12 cellular contexts compared by ENCODE assay signal in the genomic region with DNA sequence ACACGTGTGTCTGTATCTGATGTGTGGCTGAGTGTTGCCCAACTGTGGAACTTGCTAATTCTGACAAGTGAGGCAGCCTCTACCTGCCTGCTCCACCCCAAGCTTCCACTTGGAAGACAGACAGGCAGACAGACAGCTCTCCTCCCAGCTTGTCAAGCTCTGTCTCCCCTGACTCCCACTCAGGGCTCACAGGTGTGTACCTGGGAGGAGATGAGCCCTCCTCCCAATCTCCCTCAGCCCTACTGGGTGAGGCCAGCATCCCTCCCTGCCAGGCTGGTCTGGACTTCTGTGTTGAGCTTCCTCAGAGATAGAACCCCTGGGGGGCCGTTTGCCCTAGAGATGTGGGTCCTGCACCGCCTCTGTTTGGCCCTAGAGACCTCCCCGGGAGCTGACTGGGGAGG. TPM values are rescaled to one million over a fixed set of nuclear protein-coding genes. Genes with fewer than 3 reads are reported as not detected.
DNase-seq lines count a peak whose midpoint lies in the region; ATAC-seq and TF ChIP-seq lines count a peak whose summit lies in the region.
"Had no signal": no experiment of that assay in that cellular context is flagged by ENCODE, and none has a peak within 500 bp of the region (broad histone marks: within the 10 kb centered on the region; RNA-seq: fewer than 3 reads in every experiment).

No MANE protein-coding gene starts in this region.

- peaks cover 17% of the 10 kb centered on the region for H3K27me3 ChIP-seq in CD4-positive, alpha-beta memory T cell (ENCODE audit: insufficient read depth, low read length)

- POLR2A ChIA-PET in CD4-positive, alpha-beta memory T cell (lab: Charles Lee; ENCODE audit: partially characterized antibody): no interaction called here

- peaks cover 31 to 48% of the 10 kb centered on the region in 2 donors for H3K27me3 Mint-ChIP-seq in CD4-positive, alpha-beta memory T cell
- peaks cover 67% of the 10 kb centered on the region for H3K27me3 Mint-ChIP-seq in nephron progenitor cell (ENCODE audit: low read depth, poor library complexity)

- peak overlapping the region in 6 of 8 donors; percentile 43 to 81 (median 66) for H3K4me3 Mint-ChIP-seq in CD4-positive, alpha-beta memory T cell
- H3K4me3 Mint-ChIP-seq in nephron progenitor cell: peak overlapping the region; percentile 57

- TF ChIP-seq CTCF in nephron progenitor cell (IDR thresholded peaks at IDR 0.05): no peak

- H3K27ac Mint-ChIP-seq in CD4-positive, alpha-beta memory T cell: peak overlapping the region in 1 of 7 donors; percentile 84
- no peak overlapping the region for H3K27ac Mint-ChIP-seq in nephron progenitor cell

- TF ChIP-seq RAD21 in Ishikawa (IDR thresholded peaks at IDR 0.05; ENCODE audit: low read depth): no peak

- intact Hi-C loops in CD4-positive, alpha-beta memory T cell (cut with micrococcal nuclease): no loop called here

- no peak overlapping the region for H3K27ac ChIP-seq in CD4-positive, alpha-beta memory T cell (ENCODE audit: low read depth, low read length)
- H3K27ac ChIP-seq in cingulate gyrus (ENCODE audit: low read depth, low read length): peak overlapping the region; percentile 81
- H3K27ac ChIP-seq: gastroesophageal sphincter, neutrophil, thoracic aorta had no signal

- no peak for DNase-seq in CD4-positive, alpha-beta memory T cell
- DNase-seq in nephron progenitor cell (no peak), CD1c-positive myeloid dendritic cell (ENCODE audit: extremely low spot score) (no peak)
- DNase-seq: Right ventricle myocardium superior had no signal

- no peak overlapping the region for H3K4me3 ChIP-seq in CD4-positive, alpha-beta memory T cell (ENCODE audit: low read length in 2 of 2)
- H3K4me3 ChIP-seq: gastroesophageal sphincter, thoracic aorta had no signal

- H3K9me3 ChIP-seq in CD4-positive, alpha-beta memory T cell (ENCODE audit: control insufficient read depth in 1 of 2, low read length in 2 of 2): no peaks in the 10 kb centered on the region
- H3K9me3 ChIP-seq: gastroesophageal sphincter, neutrophil, thoracic aorta had no signal

- H3K9me3 Mint-ChIP-seq in CD4-positive, alpha-beta memory T cell: peaks cover 0 to 3% (median 0%) of the 10 kb centered on the region in 8 donors
- H3K9me3 Mint-ChIP-seq in nephron progenitor cell: peaks cover 16% of the 10 kb centered on the region

- TF ChIP-seq EP300 in Ishikawa (IDR thresholded peaks at IDR 0.05; ENCODE audit: borderline replicate concordance): no peak

- H3K36me3 ChIP-seq in CD4-positive, alpha-beta memory T cell (ENCODE audit: insufficient read depth, low read length): no peaks in the 10 kb centered on the region
- H3K36me3 ChIP-seq: gastroesophageal sphincter, neutrophil, thoracic aorta had no signal

- no peaks in the 10 kb centered on the region for H3K36me3 Mint-ChIP-seq in CD4-positive, alpha-beta memory T cell
- no peaks in the 10 kb centered on the region for H3K36me3 Mint-ChIP-seq in nephron progenitor cell (ENCODE audit: low read depth)

- H3K4me1 ChIP-seq in CD4-positive, alpha-beta memory T cell (ENCODE audit: insufficient read depth, low read length): peaks cover 35% of the 10 kb centered on the region

- peaks cover 9 to 39% (median 24%) of the 10 kb centered on the region in 4 donors for H3K4me1 Mint-ChIP-seq in CD4-positive, alpha-beta memory T cell
- H3K4me1 Mint-ChIP-seq in nephron progenitor cell: peaks cover 51% of the 10 kb centered on the region

- CTCF ChIA-PET in CD4-positive, alpha-beta memory T cell (lab: Charles Lee; ENCODE audit: partially characterized antibody): no interaction called here

- no peak for ATAC-seq in activated CD4-positive, CD25-positive, alpha-beta regulatory T cell treated with anti-CD3 and anti-CD28 coated beads, Interleukin-2, amount 50 U/mL, for 24 hours
- ATAC-seq in HG03159 (IDR thresholded peaks at IDR 0.05; ENCODE audit: unreplicated experiment): no peak
- ATAC-seq: gastroesophageal sphincter had no signal

TF ChIP-seq in Ishikawa, 13 proteins besides CTCF, POLR2A, EP300 and RAD21:
- TF ChIP-seq, protein P1, sequence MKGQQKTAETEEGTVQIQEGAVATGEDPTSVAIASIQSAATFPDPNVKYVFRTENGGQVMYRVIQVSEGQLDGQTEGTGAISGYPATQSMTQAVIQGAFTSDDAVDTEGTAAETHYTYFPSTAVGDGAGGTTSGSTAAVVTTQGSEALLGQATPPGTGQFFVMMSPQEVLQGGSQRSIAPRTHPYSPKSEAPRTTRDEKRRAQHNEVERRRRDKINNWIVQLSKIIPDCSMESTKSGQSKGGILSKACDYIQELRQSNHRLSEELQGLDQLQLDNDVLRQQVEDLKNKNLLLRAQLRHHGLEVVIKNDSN (IDR thresholded peaks at IDR 0.05): no peak
- TF ChIP-seq CEBPB (IDR thresholded peaks at IDR 0.05): 0 out of 2 replicates have a peak, but pooled peaks have one; percentile 20
- no peak for TF ChIP-seq NFIC (IDR thresholded peaks at IDR 0.05)
- TF ChIP-seq TEAD4 (IDR thresholded peaks at IDR 0.05): no peak

RNA-seq across cellular contexts. Expression of a gene that starts 1.0 kb away (rescaled TPM):
- total RNA-seq in CD4-positive, alpha-beta memory T cell: not detected
- polyA plus RNA-seq in CD4-positive, alpha-beta memory T cell: not detected
- total RNA-seq: left lobe of liver, Right ventricle myocardium superior, thoracic aorta had no signal

RNA-seq across cellular contexts. Expression of a gene that starts 41.5 kb away (rescaled TPM):
- 100 to 1,000 TPM; 205 to 215 TPM for total RNA-seq in CD4-positive, alpha-beta memory T cell
- 100 to 1,000 TPM; 157 to 226 TPM for polyA plus RNA-seq in CD4-positive, alpha-beta memory T cell
